ENCODE assay signal across 26 cellular contexts in the genomic region with DNA sequence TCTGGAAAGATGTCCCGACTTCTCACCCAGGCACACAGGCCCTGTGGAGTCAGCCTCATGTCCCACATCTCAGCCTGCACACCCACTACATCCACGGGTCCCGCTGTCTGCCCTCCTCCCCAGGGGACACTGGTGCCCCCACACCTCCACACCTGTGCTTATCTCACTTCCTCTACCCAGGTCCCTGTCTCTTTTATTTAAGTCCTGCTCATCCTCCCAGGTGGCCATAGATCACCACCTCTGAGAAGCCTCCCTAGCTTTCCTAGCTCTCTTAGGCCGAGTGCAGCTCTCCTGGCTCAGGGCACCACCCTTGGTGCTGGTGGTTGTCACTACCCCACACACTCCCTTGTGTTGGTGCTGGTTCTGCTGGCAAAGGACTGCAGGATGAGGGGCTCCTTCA.
"Had no signal": no experiment of that assay in that cellular context is flagged by ENCODE, and none has a peak within 500 bp of the region (broad histone marks: within the 10 kb centered on the region; RNA-seq: fewer than 3 reads in every experiment).

No MANE protein-coding gene starts in this region.

- H3K27ac Mint-ChIP-seq: immature natural killer cell; natural killer cell treated with Interleukin-12 subunit alpha and Interleukin-12 subunit beta and Interleukin-15 and Interleukin-18, amount 100 ng/mL, for 72 hours; neural progenitor cell; stimulated activated naive B cell treated with anti-CD40 and anti-IgM and Interleukin-4, amounts not matched to agents 10 μg/mL and 1 μg/mL and 100 μg/mL, for 72 hours; stimulated activated naive CD8-positive, alpha-beta T cell treated with anti-CD3 and anti-CD28 coated beads, Interleukin-15, Interleukin-2, amounts not matched to agents 100 ng/mL and 50 ng/mL, for 24 hours; type B pancreatic cell had no signal

- H3K36me3 ChIP-seq: left ventricle myocardium inferior, neural progenitor cell, pancreas, prostate gland, tibial nerve, uterus had no signal

- FAIRE-seq: islet of Langerhans, pancreas had no signal

- H3K4me1 Mint-ChIP-seq: immature natural killer cell; naive thymus-derived CD4-positive, alpha-beta T cell had no signal

- H3K4me2 ChIP-seq: neural progenitor cell had no signal

- H3K27me3 ChIP-seq: pancreas, tibial nerve, uterus had no signal

- H3K4me3 ChIP-seq: left ventricle myocardium inferior, lung, mucosa of descending colon, neural progenitor cell, pancreas, prostate gland, skin epidermis, tibial nerve, uterus had no signal

- H3K9ac ChIP-seq: neural progenitor cell had no signal

- H3K4me3 Mint-ChIP-seq: immature natural killer cell; naive thymus-derived CD4-positive, alpha-beta T cell; natural killer cell treated with Interleukin-12 subunit alpha and Interleukin-12 subunit beta and Interleukin-15 and Interleukin-18, amount 100 ng/mL, for 72 hours; neural progenitor cell; stimulated activated naive B cell treated with anti-CD40 and anti-IgM and Interleukin-4, amounts not matched to agents 10 μg/mL and 1 μg/mL and 100 μg/mL, for 72 hours; stimulated activated naive CD8-positive, alpha-beta T cell treated with anti-CD3 and anti-CD28 coated beads, Interleukin-15, Interleukin-2, amounts not matched to agents 100 ng/mL and 50 ng/mL, for 24 hours; type B pancreatic cell had no signal

- H3K4me1 ChIP-seq: left ventricle myocardium inferior, neural progenitor cell, pancreas, prostate gland, tibial nerve, uterus had no signal

- H3K9me3 Mint-ChIP-seq: immature natural killer cell; naive thymus-derived CD4-positive, alpha-beta T cell; natural killer cell treated with Interleukin-12 subunit alpha and Interleukin-12 subunit beta and Interleukin-15 and Interleukin-18, amount 100 ng/mL, for 72 hours; neural progenitor cell; stimulated activated naive CD8-positive, alpha-beta T cell treated with anti-CD3 and anti-CD28 coated beads, Interleukin-15, Interleukin-2, amounts not matched to agents 100 ng/mL and 50 ng/mL, for 24 hours; type B pancreatic cell had no signal

- H3K9me3 ChIP-seq: left ventricle myocardium inferior, mucosa of descending colon, pancreas, prostate gland, tibial nerve, uterus had no signal

- H3K27ac ChIP-seq: left ventricle myocardium inferior, neural progenitor cell, pancreas, prostate gland, skin epidermis, tibial nerve, uterus had no signal

- ATAC-seq: mucosa of descending colon; naive thymus-derived CD4-positive, alpha-beta T cell; natural killer cell treated with Interleukin-12 subunit alpha and Interleukin-12 subunit beta and Interleukin-15 and Interleukin-18, amount 100 ng/mL, for 72 hours; pancreas; sciatic nerve had no signal

- DNase-seq: hypothalamus; immature natural killer cell; left ventricle myocardium inferior; midbrain; mucosa of descending colon; naive thymus-derived CD4-positive, alpha-beta T cell; pancreas; retina; right cardiac atrium; stimulated activated CD4-positive, alpha-beta T cell treated with anti-CD3 and anti-CD28 coated beads, Interleukin-12 subunit alpha, Interleukin-12 subunit beta, amount 100 ng/mL, for 4 hours; stimulated activated CD4-positive, alpha-beta T cell treated with anti-CD3 and anti-CD28 coated beads, Interleukin-15, amount 100 ng/mL, for 24 hours; stimulated activated CD4-positive, alpha-beta T cell treated with anti-CD3 and anti-CD28 coated beads, Interleukin-2, amount 100 ng/mL, for 24 hours; stimulated activated CD4-positive, alpha-beta T cell treated with anti-CD3 and anti-CD28 coated beads, Interleukin-4, amount 100 ng/mL, for 1 hour; stimulated activated naive B cell treated with anti-CD40 and anti-IgM and Interleukin-4, amounts not matched to agents 10 μg/mL and 1 μg/mL and 100 μg/mL, for 72 hours; substantia nigra; uterus had no signal

- H2AFZ ChIP-seq: neural progenitor cell had no signal
